ENCODE assay signal across 8 cellular contexts in genomic region chr2:8837795-8838140, GRCh38. TPM values are rescaled to one million over a fixed set of nuclear protein-coding genes. Genes with fewer than 3 reads are reported as not detected.
A peak's percentile ranks its signal among the peaks of the same experiment; 100 is the strongest.
DNase-seq lines count a peak whose midpoint lies in the region; ATAC-seq and TF ChIP-seq lines count a peak whose summit lies in the region.

No MANE protein-coding gene starts in this region.

- TF ChIP-seq POLR2A in body of pancreas (IDR thresholded peaks at IDR 0.05): no peak

- TF ChIP-seq CTCF in AG04450 (IDR thresholded peaks at IDR 0.05; ENCODE audit: low read depth, low read length) (no peak), body of pancreas (IDR thresholded peaks at IDR 0.05) (no peak)

- H3K4me1 ChIP-seq in body of pancreas (peaks cover 33% of the 10 kb centered on the region), muscle layer of duodenum (ENCODE audit: control insufficient read depth in 1 of 2, insufficient read depth in 2 of 2, low read length in 2 of 2) (peaks cover 10 to 25% of the 10 kb centered on the region in 2 donors)

- H3K27ac ChIP-seq in AG04450 (ENCODE audit: low read depth, low read length): no peak overlapping the region
- peak overlapping the region in 3 of 4 donors; percentile 79 to 91 (median 81) for H3K27ac ChIP-seq in body of pancreas
- no peak overlapping the region for H3K27ac ChIP-seq in muscle layer of duodenum (ENCODE audit: low read length)

- H3K4me3 ChIP-seq in AG04450 (ENCODE audit: low read depth, low read length): 0 out of 2 replicates have a peak overlapping the region, but pooled peaks have one; percentile 0
- peak overlapping the region in 1 of 2 donors; percentile 89 for H3K4me3 ChIP-seq in body of pancreas
- peak overlapping the region; percentile 52 to 91 for H3K4me3 ChIP-seq in muscle layer of duodenum (ENCODE audit: low read depth in 1 of 2, low read length in 2 of 2)

- H3K36me3 ChIP-seq in body of pancreas (replicated peaks in 1 of 2; ENCODE audit: insufficient read depth in 1 of 2, low read depth in 2 of 2): no peaks in the 10 kb centered on the region
- no peaks in the 10 kb centered on the region for H3K36me3 ChIP-seq in muscle layer of duodenum (ENCODE audit: control insufficient read depth in 1 of 2, insufficient read depth in 2 of 2, low read length in 2 of 2)

- intact Hi-C loops in body of pancreas (cut with DNase I): no loop called here

- 57 to 78% methylated on average over 11 of the region's 11 CpGs for WGBS in body of pancreas, 2 donors

- ATAC-seq in HG02943 (IDR thresholded peaks at IDR 0.05; ENCODE audit: low read depth, unreplicated experiment): peak; percentile 16
- ATAC-seq in body of pancreas: peak; percentile 41
- ATAC-seq in GM19455 (IDR thresholded peaks at IDR 0.05; ENCODE audit: unreplicated experiment): no peak

- no peak for DNase-seq in AG04450 (ENCODE audit: low read depth, low spot score)
- no peak for DNase-seq in body of pancreas
- DNase-seq in SHP77 treated with DMSO at 0.1 percent for 48 hours (lab: John Stamatoyannopoulos, UW): no peak
- DNase-seq in retina: no peak
- DNase-seq in medulla oblongata (ENCODE audit: extremely low spot score): no peak

- H3K27me3 ChIP-seq in AG04450 (ENCODE audit: control insufficient read depth, insufficient read depth, low read length): no peaks in the 10 kb centered on the region
- H3K27me3 ChIP-seq in body of pancreas: no peaks in the 10 kb centered on the region
- no peaks in the 10 kb centered on the region for H3K27me3 ChIP-seq in muscle layer of duodenum (ENCODE audit: low read depth, low read length)

- H3K9me3 ChIP-seq in AG04450 (ENCODE audit: control insufficient read depth, insufficient read depth, low read length) (no peaks in the 10 kb centered on the region), body of pancreas (no peaks in the 10 kb centered on the region), muscle layer of duodenum (ENCODE audit: control insufficient read depth in 1 of 2, low read length in 2 of 2) (no peaks in the 10 kb centered on the region)

- CTCF ChIA-PET in AG04450 (lab: Charles Lee): no interaction called here

- POLR2A ChIA-PET in AG04450 (lab: Yijun Ruan, JAX): interaction anchor here (0.6 to 0.7 kb wide), 2 partner anchors 25 to 152 kb away, joined by 3 to 5 read pairs; no protein-coding TSS in a partner anchor

RNA-seq across cellular contexts. Expression of gene KIDINS220, which starts 0.4 kb away (rescaled TPM):
- polyA plus RNA-seq in AG04450 (2011; rRNA removed): 49.1 and 64.7 TPM in 2 replicates
- 142 and 146 TPM in 2 replicates for polyA minus RNA-seq in AG04450 (2011; rRNA and poly(A)+ RNA removed)
- 10 to 100 TPM; 43.6 to 45.2 TPM for total RNA-seq in body of pancreas

Comparison
In these comparisons a context has a peak if more than half of its experiments do, and no peak if none do; other contexts are left out.
1. H3K27ac ChIP-seq: peak in body of pancreas (3 of 4); none in AG04450 (single experiment) and muscle layer of duodenum (single experiment).